Comparison of ENCODE assay signal across 17 cellular contexts in the genomic region with DNA sequence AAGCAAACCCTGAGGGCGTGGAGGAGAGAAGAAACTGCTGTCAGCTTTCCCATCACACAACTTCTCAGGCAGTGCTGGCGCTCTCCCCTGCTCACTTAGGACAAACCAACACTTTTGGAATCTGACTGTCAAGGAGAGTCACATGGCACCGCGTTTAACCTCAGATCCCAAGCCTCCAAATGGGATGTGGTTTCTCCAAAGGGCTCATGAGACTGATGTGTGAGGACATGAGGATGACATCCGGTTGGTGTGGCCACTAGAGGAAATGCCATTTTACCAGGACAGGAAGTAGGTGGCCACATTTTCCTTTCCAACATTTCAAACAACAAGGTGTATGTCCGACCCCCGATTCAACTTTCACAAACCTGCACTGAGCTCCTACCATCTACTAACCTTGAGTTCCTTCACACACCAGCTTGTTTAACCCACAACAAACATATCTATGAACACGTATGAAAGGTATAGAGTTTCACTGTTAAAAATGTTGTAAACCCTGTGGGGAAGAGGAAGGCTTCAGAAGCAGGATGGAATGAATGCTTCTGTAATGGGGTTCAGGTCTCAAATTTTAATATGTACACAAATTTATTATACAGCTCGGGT. TPM values are rescaled to one million over a fixed set of nuclear protein-coding genes. Genes with fewer than 3 reads are reported as not detected.
A peak's percentile ranks its signal among the peaks of the same experiment; 100 is the strongest.
DNase-seq lines count a peak whose midpoint lies in the region; ATAC-seq, FAIRE-seq and TF ChIP-seq lines count a peak whose summit lies in the region.
"Had no signal": no experiment of that assay in that cellular context is flagged by ENCODE, and none has a peak within 500 bp of the region (broad histone marks: within the 10 kb centered on the region; RNA-seq: fewer than 3 reads in every experiment).

No MANE protein-coding gene starts in this region.

- H3K9me3 Mint-ChIP-seq in CD4-positive, alpha-beta memory T cell: peaks cover 0 to 2% (median 0%) of the 10 kb centered on the region in 8 donors
- H3K9me3 Mint-ChIP-seq in activated CD4-positive, alpha-beta memory T cell treated with anti-CD3 and anti-CD28 coated beads, Interleukin-2, amount 10 ng/mL, durations not matched to agents 7 days and 5 days: no peaks in the 10 kb centered on the region
- H3K9me3 Mint-ChIP-seq: neural progenitor cell had no signal

- no peaks in the 10 kb centered on the region for H3K36me3 Mint-ChIP-seq in CD4-positive, alpha-beta memory T cell
- H3K36me3 Mint-ChIP-seq in activated CD4-positive, alpha-beta memory T cell treated with anti-CD3 and anti-CD28 coated beads, Interleukin-2, amount 10 ng/mL, durations not matched to agents 7 days and 5 days (ENCODE audit: low read depth): peaks cover 3% of the 10 kb centered on the region
- H3K36me3 Mint-ChIP-seq: neural progenitor cell had no signal

- peaks cover 58 to 89% (median 76%) of the 10 kb centered on the region in 4 donors for H3K4me1 Mint-ChIP-seq in CD4-positive, alpha-beta memory T cell
- peaks cover 37% of the 10 kb centered on the region for H3K4me1 Mint-ChIP-seq in activated CD4-positive, alpha-beta memory T cell treated with anti-CD3 and anti-CD28 coated beads, Interleukin-2, amount 10 ng/mL, durations not matched to agents 7 days and 5 days

- H3K4me3 Mint-ChIP-seq in CD4-positive, alpha-beta memory T cell: peak overlapping the region in 6 of 8 donors; percentile 2 to 58 (median 16)
- no peak overlapping the region for H3K4me3 Mint-ChIP-seq in activated CD4-positive, alpha-beta memory T cell treated with anti-CD3 and anti-CD28 coated beads, Interleukin-2, amount 10 ng/mL, durations not matched to agents 7 days and 5 days
- H3K4me3 Mint-ChIP-seq: neural progenitor cell had no signal

- H3K36me3 ChIP-seq in CD4-positive, alpha-beta memory T cell (ENCODE audit: insufficient read depth, low read length): no peaks in the 10 kb centered on the region
- H3K36me3 ChIP-seq: neural progenitor cell, tibial nerve had no signal

- CTCF ChIA-PET in CD4-positive, alpha-beta memory T cell (lab: Charles Lee; ENCODE audit: partially characterized antibody): interaction anchor here (2.1 kb wide), 1 partner anchor 46 kb away, joined by 4 read pairs; no protein-coding TSS in a partner anchor
- CTCF ChIA-PET in activated CD4-positive, alpha-beta memory T cell treated with anti-CD3 and anti-CD28 coated beads, Interleukin-2, amount 10 ng/mL, durations not matched to agents 7 days and 5 days (lab: Charles Lee): interaction anchor here (1.1 kb wide), 1 partner anchor 16 kb away, joined by 3 read pairs; no protein-coding TSS in a partner anchor

- H3K4me1 ChIP-seq in CD4-positive, alpha-beta memory T cell (ENCODE audit: insufficient read depth, low read length): peaks cover 55% of the 10 kb centered on the region

- intact Hi-C loops in CD4-positive, alpha-beta memory T cell (cut with micrococcal nuclease): no loop called here

- H3K27ac ChIP-seq in CD4-positive, alpha-beta memory T cell (ENCODE audit: low read depth, low read length): no peak overlapping the region
- H3K27ac ChIP-seq: neural progenitor cell, VCaP had no signal

- TF ChIP-seq POLR2A in H54 (IDR thresholded peaks at IDR 0.05; ENCODE audit: low read depth, low read length): no peak

- peak; percentile 70 for FAIRE-seq in H54 (lab: Jason Lieb, UNC)

- no peaks in the 10 kb centered on the region for H3K27me3 Mint-ChIP-seq in CD4-positive, alpha-beta memory T cell
- no peaks in the 10 kb centered on the region for H3K27me3 Mint-ChIP-seq in activated CD4-positive, alpha-beta memory T cell treated with anti-CD3 and anti-CD28 coated beads, Interleukin-2, amount 10 ng/mL, durations not matched to agents 7 days and 5 days

- ATAC-seq in HG02884 (IDR thresholded peaks at IDR 0.05; ENCODE audit: unreplicated experiment): no peak
- ATAC-seq in GM21737 (IDR thresholded peaks at IDR 0.05; ENCODE audit: unreplicated experiment): no peak
- ATAC-seq: sciatic nerve, SK-N-SH treated with all-trans-retinoic acid at 6 μM for 48 hours had no signal

- no peaks in the 10 kb centered on the region for H3K27me3 ChIP-seq in CD4-positive, alpha-beta memory T cell (ENCODE audit: insufficient read depth, low read length)
- H3K27me3 ChIP-seq: neural progenitor cell, tibial nerve had no signal

- H3K4me3 ChIP-seq in CD4-positive, alpha-beta memory T cell (ENCODE audit: low read length in 2 of 2): no peak overlapping the region
- H3K4me3 ChIP-seq: neural progenitor cell, tibial nerve had no signal

- DNase-seq in CD4-positive, alpha-beta memory T cell: no peak
- DNase-seq in H54 (ENCODE audit: insufficient read length, low spot score): no peak
- DNase-seq in activated CD4-positive, alpha-beta memory T cell treated with anti-CD3 and anti-CD28 coated beads, Interleukin-2, amount 10 ng/mL, durations not matched to agents 7 days and 5 days: no peak
- peak; percentile 30 for DNase-seq in kidney tubule cell (ENCODE audit: low spot score)
- DNase-seq in cortex of kidney (lab: John Stamatoyannopoulos, UW): no peak
- no peak for DNase-seq in NCI-H128 (lab: John Stamatoyannopoulos, UW; ENCODE audit: unreplicated experiment)
- DNase-seq: C1 segment of cervical spinal cord; NCI-H1417; NCI-H345; stimulated activated CD4-positive, alpha-beta T cell treated with anti-CD3 and anti-CD28 coated beads, Interleukin-2, amount 100 ng/mL, for 48 hours had no signal

- peak overlapping the region in 5 of 7 donors; percentile 24 to 59 (median 32) for H3K27ac Mint-ChIP-seq in CD4-positive, alpha-beta memory T cell
- H3K27ac Mint-ChIP-seq in activated CD4-positive, alpha-beta memory T cell treated with anti-CD3 and anti-CD28 coated beads, Interleukin-2, amount 10 ng/mL, durations not matched to agents 7 days and 5 days: peak overlapping the region; percentile 1
- H3K27ac Mint-ChIP-seq: neural progenitor cell had no signal

- POLR2A ChIA-PET in CD4-positive, alpha-beta memory T cell (lab: Charles Lee; ENCODE audit: partially characterized antibody): interaction anchor here (1.3 kb wide), 1 partner anchor 46 kb away, joined by 3 read pairs; no protein-coding TSS in a partner anchor
- POLR2A ChIA-PET in activated CD4-positive, alpha-beta memory T cell treated with anti-CD3 and anti-CD28 coated beads, Interleukin-2, amount 10 ng/mL, durations not matched to agents 7 days and 5 days (lab: Charles Lee): interaction anchor here (1.4 kb wide), 1 partner anchor 105 kb away, joined by 3 read pairs; no protein-coding TSS in a partner anchor

- no peaks in the 10 kb centered on the region for H3K9me3 ChIP-seq in CD4-positive, alpha-beta memory T cell (ENCODE audit: control insufficient read depth in 1 of 2, low read length in 2 of 2)
- H3K9me3 ChIP-seq: tibial nerve had no signal

RNA-seq across cellular contexts. Expression of gene DOCK9, which starts 3.8 kb away (rescaled TPM):
- 100 to 1,000 TPM; 194 to 197 TPM for total RNA-seq in CD4-positive, alpha-beta memory T cell
- polyA plus RNA-seq in CD4-positive, alpha-beta memory T cell: 10 to 100 TPM in 1 of 2 donors, 1 to 10 TPM in 1; 6.3 to 44.0 TPM
- total RNA-seq in activated CD4-positive, alpha-beta memory T cell treated with anti-CD3 and anti-CD28 coated beads, Interleukin-2, amount 10 ng/mL, durations not matched to agents 7 days and 5 days: 10 to 100 TPM; 86.0 to 87.7 TPM
